Comparison of ENCODE assay signal across 9 cellular contexts in the genomic region with DNA sequence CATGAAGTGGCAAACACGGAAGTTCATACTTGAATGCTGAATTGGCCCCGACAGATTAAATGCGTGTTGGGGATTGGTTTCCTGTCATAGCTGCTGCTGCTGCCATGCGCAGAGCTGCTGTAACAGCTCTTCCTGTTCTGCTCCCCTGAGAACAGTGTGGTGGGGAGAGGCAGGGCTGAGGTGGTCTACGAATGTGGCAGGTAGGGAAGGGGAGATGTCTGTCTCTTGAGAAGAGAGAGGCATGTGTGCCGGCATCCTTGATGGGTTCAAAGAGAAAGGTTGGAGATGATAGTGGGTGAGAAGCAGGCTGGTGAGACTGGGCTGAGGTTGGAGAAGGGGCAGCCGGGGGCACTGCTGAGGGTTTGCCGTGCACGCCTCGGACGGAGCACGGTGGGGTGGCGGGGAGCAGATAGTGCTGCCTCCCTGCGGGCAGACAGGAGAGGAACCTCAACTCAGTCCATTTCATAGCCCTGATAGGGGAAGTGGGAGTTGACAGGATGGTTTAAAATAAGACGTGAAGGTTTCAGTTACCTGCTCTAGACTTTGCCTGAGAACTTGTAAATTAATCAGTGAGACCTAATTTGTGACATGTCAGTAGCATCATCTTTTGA. TPM values are rescaled to one million over a fixed set of nuclear protein-coding genes. Genes with fewer than 3 reads are reported as not detected.
A peak's percentile ranks its signal among the peaks of the same experiment; 100 is the strongest.
DNase-seq lines count a peak whose midpoint lies in the region; ATAC-seq and TF ChIP-seq lines count a peak whose summit lies in the region.
"Had no signal": no experiment of that assay in that cellular context is flagged by ENCODE, and none has a peak within 500 bp of the region (broad histone marks: within the 10 kb centered on the region; RNA-seq: fewer than 3 reads in every experiment).

No MANE protein-coding gene starts in this region.

- no peaks in the 10 kb centered on the region for H3K79me2 ChIP-seq in PC-9 (ENCODE audit: low read depth)

- H3K36me3 ChIP-seq in muscle layer of duodenum (ENCODE audit: control insufficient read depth in 1 of 2, insufficient read depth in 2 of 2, low read length in 2 of 2) (peaks cover 3 to 4% of the 10 kb centered on the region in 2 donors), tibial artery (peaks cover 0 to 14% (median 0%) of the 10 kb centered on the region in 3 donors), PC-9 (ENCODE audit: low read depth) (no peaks in the 10 kb centered on the region)

- peak; percentile 79 for DNase-seq in activated naive CD8-positive, alpha-beta T cell treated with anti-CD3 and anti-CD28 coated beads, Interleukin-2, amount 50 U/mL, for 24 hours
- DNase-seq in tibial artery (no peak), PC-9 (no peak), DMS53 treated with DMSO at 0.1 percent for 48 hours (lab: John Stamatoyannopoulos, UW; ENCODE audit: unreplicated experiment) (no peak)

- no TSS peak for BruUV-seq in PC-9 (replicated peaks; lab: Mats Ljungman, UMichigan)

- no peaks in the 10 kb centered on the region for H3K27me3 Mint-ChIP-seq in T-helper 1 cell treated with Interleukin-12 subunit alpha and Interleukin-12 subunit beta and Interleukin-4 antibody, amounts not matched to agents 30 μg/mL and 1 μg/mL, for 36 hours (ENCODE audit: low read depth)
- no peaks in the 10 kb centered on the region for H3K27me3 Mint-ChIP-seq in activated naive CD8-positive, alpha-beta T cell treated with anti-CD3 and anti-CD28 coated beads, Interleukin-2, amount 50 U/mL, for 24 hours

- intact Hi-C loops in tibial artery (cut with DNase I; ENCODE audit: low total_unique reads) (loop anchor here (10.0 kb wide), 1 partner anchor 472 kb away; no protein-coding TSS in a partner anchor), PC-9 (cut with micrococcal nuclease; ENCODE audit: unreplicated experiment) (loop anchor here (5.0 kb wide), 3 partner anchors 165 to 770 kb away; a partner anchor contains a TSS)

- no peak overlapping the region for H3K4me2 ChIP-seq in PC-9

- peaks cover 5% of the 10 kb centered on the region for H3K36me3 Mint-ChIP-seq in T-helper 1 cell treated with Interleukin-12 subunit alpha and Interleukin-12 subunit beta and Interleukin-4 antibody, amounts not matched to agents 30 μg/mL and 1 μg/mL, for 36 hours (ENCODE audit: low read depth)
- H3K36me3 Mint-ChIP-seq in activated naive CD8-positive, alpha-beta T cell treated with anti-CD3 and anti-CD28 coated beads, Interleukin-2, amount 50 U/mL, for 24 hours (ENCODE audit: low read depth) = peaks cover 2% of the 10 kb centered on the region

- H3K9me3 ChIP-seq in muscle layer of duodenum (ENCODE audit: control insufficient read depth in 1 of 2, low read length in 2 of 2) (no peaks in the 10 kb centered on the region), tibial artery (no peaks in the 10 kb centered on the region), PC-9 (ENCODE audit: insufficient read depth, low read depth) (no peaks in the 10 kb centered on the region)

- H3K4me3 Mint-ChIP-seq in T-helper 1 cell treated with Interleukin-12 subunit alpha and Interleukin-12 subunit beta and Interleukin-4 antibody, amounts not matched to agents 30 μg/mL and 1 μg/mL, for 36 hours = peak overlapping the region; percentile 99
- H3K4me3 Mint-ChIP-seq in activated naive CD8-positive, alpha-beta T cell treated with anti-CD3 and anti-CD28 coated beads, Interleukin-2, amount 50 U/mL, for 24 hours = peak overlapping the region; percentile 90

- CTCF ChIA-PET in PC-9 (lab: Charles Lee) = no interaction called here

- no peaks in the 10 kb centered on the region for H3K9me3 Mint-ChIP-seq in T-helper 1 cell treated with Interleukin-12 subunit alpha and Interleukin-12 subunit beta and Interleukin-4 antibody, amounts not matched to agents 30 μg/mL and 1 μg/mL, for 36 hours
- H3K9me3 Mint-ChIP-seq in activated naive CD8-positive, alpha-beta T cell treated with anti-CD3 and anti-CD28 coated beads, Interleukin-2, amount 50 U/mL, for 24 hours = no peaks in the 10 kb centered on the region

- no peaks in the 10 kb centered on the region for H3K9me2 ChIP-seq in PC-9 (ENCODE audit: insufficient read depth)

- ATAC-seq in GM18858 (IDR thresholded peaks at IDR 0.05; ENCODE audit: unreplicated experiment) (peak; percentile 91), HG03025 (IDR thresholded peaks at IDR 0.05; ENCODE audit: low FRiP score, unreplicated experiment) (peak; percentile 96)
- ATAC-seq in activated naive CD8-positive, alpha-beta T cell treated with anti-CD3 and anti-CD28 coated beads, Interleukin-2, amount 50 U/mL, for 24 hours = peak; percentile 94

- H3K27ac Mint-ChIP-seq in T-helper 1 cell treated with Interleukin-12 subunit alpha and Interleukin-12 subunit beta and Interleukin-4 antibody, amounts not matched to agents 30 μg/mL and 1 μg/mL, for 36 hours = peak overlapping the region; percentile 99
- peak overlapping the region; percentile 93 for H3K27ac Mint-ChIP-seq in activated naive CD8-positive, alpha-beta T cell treated with anti-CD3 and anti-CD28 coated beads, Interleukin-2, amount 50 U/mL, for 24 hours

- H3F3A ChIP-seq in PC-9 (ENCODE audit: insufficient read depth, low read depth) = no peaks in the 10 kb centered on the region

- H3K4me3 ChIP-seq in muscle layer of duodenum (ENCODE audit: low read depth in 1 of 2, low read length in 2 of 2) = peak overlapping the region; percentile 17 to 22
- H3K4me3 ChIP-seq in tibial artery = peak overlapping the region; percentile 20 to 21
- H3K4me3 ChIP-seq in PC-9 = no peak overlapping the region
- H3K4me3 ChIP-seq: SK-N-MC had no signal

- no peak overlapping the region for H2AFZ ChIP-seq in PC-9

- no peaks in the 10 kb centered on the region for H4K20me1 ChIP-seq in PC-9 (ENCODE audit: insufficient read depth)

- H3K27ac ChIP-seq in muscle layer of duodenum (ENCODE audit: low read length) (peak overlapping the region; percentile 65), tibial artery (no peak overlapping the region), PC-9 (no peak overlapping the region)
- H3K27ac ChIP-seq: SK-N-MC had no signal

- POLR2A ChIA-PET in PC-9 (lab: Charles Lee; ENCODE audit: unreplicated experiment) = no interaction called here

- H3K27me3 ChIP-seq in muscle layer of duodenum (ENCODE audit: low read depth, low read length) = no peaks in the 10 kb centered on the region
- H3K27me3 ChIP-seq in tibial artery = no peaks in the 10 kb centered on the region
- no peaks in the 10 kb centered on the region for H3K27me3 ChIP-seq in PC-9 (ENCODE audit: insufficient read depth, low read depth)

- peaks cover 43% of the 10 kb centered on the region for H3K4me1 Mint-ChIP-seq in T-helper 1 cell treated with Interleukin-12 subunit alpha and Interleukin-12 subunit beta and Interleukin-4 antibody, amounts not matched to agents 30 μg/mL and 1 μg/mL, for 36 hours (ENCODE audit: low read depth)
- H3K4me1 Mint-ChIP-seq in activated naive CD8-positive, alpha-beta T cell treated with anti-CD3 and anti-CD28 coated beads, Interleukin-2, amount 50 U/mL, for 24 hours = peaks cover 56% of the 10 kb centered on the region

- TF ChIP-seq CTCF in tibial artery (IDR thresholded peaks at IDR 0.05) (no peak), PC-9 (conservative IDR thresholded peaks at IDR 0.05) (no peak)

- H3K4me1 ChIP-seq in muscle layer of duodenum (ENCODE audit: control insufficient read depth in 1 of 2, insufficient read depth in 2 of 2, low read length in 2 of 2) = peaks cover 0 to 5% of the 10 kb centered on the region in 2 donors
- H3K4me1 ChIP-seq in tibial artery = peaks cover 0 to 4% (median 0%) of the 10 kb centered on the region in 4 donors
- no peaks in the 10 kb centered on the region for H3K4me1 ChIP-seq in PC-9 (replicated peaks; ENCODE audit: insufficient read depth)

RNA-seq across cellular contexts. Expression of a gene that starts 46.1 kb away (rescaled TPM):
- total RNA-seq in PC-9 (2021) = 23.5 and 30.3 TPM in 2 replicates
